Comparison of ENCODE assay signal across 1 cellular context in the genomic region with DNA sequence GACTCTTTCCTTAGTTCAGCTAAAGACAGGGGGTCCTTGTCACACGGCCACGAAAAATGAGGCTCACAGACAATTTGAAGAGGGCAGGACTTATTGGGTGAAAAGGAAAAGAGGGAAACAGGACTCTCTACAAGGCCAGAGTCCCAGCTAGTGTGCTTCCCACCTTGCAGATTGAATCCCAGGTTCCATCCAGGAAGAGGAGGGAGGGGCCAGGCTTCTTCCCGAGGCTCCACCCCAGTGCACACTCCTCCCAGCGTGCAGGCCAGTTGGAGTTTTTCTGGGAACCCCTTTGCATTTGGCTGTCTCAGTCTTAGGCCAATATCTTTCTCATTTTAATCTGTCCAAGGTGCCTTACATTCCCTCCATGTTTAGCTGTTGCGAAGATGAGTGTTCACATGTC.
TF ChIP-seq lines count a peak whose summit lies in the region.

No MANE protein-coding gene starts in this region.

TF ChIP-seq in HCT116, 20 proteins besides CTCF, POLR2A, EP300 and RAD21 (continued from another document):
- TF ChIP-seq POLR2AphosphoS5 (IDR thresholded peaks at IDR 0.05; ENCODE audit: low read depth, low read length) = no peak
- no peak for TF ChIP-seq EGR1 (IDR thresholded peaks at IDR 0.05; ENCODE audit: low read depth)
- no peak for TF ChIP-seq ZFX (IDR thresholded peaks at IDR 0.05)
- TF ChIP-seq, protein P1, sequence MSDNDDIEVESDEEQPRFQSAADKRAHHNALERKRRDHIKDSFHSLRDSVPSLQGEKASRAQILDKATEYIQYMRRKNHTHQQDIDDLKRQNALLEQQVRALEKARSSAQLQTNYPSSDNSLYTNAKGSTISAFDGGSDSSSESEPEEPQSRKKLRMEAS (IDR thresholded peaks at IDR 0.05) = no peak
- TF ChIP-seq FOSL1 (IDR thresholded peaks at IDR 0.05; ENCODE audit: low read depth) = no peak
- no peak for TF ChIP-seq CBX3 (IDR thresholded peaks at IDR 0.05; ENCODE audit: low read depth)
- no peak for TF ChIP-seq SP1 (IDR thresholded peaks at IDR 0.05; ENCODE audit: low read depth)
- TF ChIP-seq, protein P2, sequence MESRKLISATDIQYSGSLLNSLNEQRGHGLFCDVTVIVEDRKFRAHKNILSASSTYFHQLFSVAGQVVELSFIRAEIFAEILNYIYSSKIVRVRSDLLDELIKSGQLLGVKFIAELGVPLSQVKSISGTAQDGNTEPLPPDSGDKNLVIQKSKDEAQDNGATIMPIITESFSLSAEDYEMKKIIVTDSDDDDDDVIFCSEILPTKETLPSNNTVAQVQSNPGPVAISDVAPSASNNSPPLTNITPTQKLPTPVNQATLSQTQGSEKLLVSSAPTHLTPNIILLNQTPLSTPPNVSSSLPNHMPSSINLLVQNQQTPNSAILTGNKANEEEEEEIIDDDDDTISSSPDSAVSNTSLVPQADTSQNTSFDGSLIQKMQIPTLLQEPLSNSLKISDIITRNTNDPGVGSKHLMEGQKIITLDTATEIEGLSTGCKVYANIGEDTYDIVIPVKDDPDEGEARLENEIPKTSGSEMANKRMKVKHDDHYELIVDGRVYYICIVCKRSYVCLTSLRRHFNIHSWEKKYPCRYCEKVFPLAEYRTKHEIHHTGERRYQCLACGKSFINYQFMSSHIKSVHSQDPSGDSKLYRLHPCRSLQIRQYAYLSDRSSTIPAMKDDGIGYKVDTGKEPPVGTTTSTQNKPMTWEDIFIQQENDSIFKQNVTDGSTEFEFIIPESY (IDR thresholded peaks at IDR 0.05; ENCODE audit: extremely low read depth, insufficient replicate concordance, low read length) = no peak
- TF ChIP-seq, protein P3, sequence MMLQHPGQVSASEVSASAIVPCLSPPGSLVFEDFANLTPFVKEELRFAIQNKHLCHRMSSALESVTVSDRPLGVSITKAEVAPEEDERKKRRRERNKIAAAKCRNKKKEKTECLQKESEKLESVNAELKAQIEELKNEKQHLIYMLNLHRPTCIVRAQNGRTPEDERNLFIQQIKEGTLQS (IDR thresholded peaks at IDR 0.05) = no peak
- no peak for TF ChIP-seq EZH2phosphoT487 (IDR thresholded peaks at IDR 0.05; ENCODE audit: borderline replicate concordance)
- TF ChIP-seq SIN3A (IDR thresholded peaks at IDR 0.05; ENCODE audit: low read depth) = no peak
- TF ChIP-seq EZH2 (IDR thresholded peaks at IDR 0.05) = no peak
